In the genomic region with DNA sequence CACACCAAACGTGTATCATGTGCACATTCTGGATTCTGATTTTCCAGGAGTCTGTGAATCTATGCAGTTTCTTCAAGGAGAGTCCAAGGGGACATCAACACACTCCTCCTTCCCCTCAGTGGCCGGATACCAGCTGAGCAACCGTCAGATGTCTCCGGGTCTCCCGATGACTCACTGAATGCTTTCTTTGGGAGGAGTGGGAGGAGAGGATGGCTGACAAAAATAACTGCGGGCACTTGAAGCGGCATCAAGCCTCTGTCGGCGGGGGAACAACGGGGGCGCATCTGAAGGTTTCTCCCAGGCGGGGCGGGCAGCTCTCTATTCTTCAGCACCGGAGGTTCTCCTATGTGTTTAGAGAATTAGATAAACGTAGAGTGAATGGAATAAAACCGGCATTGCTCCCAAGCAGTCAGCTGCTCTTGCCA, we compare ENCODE assay signal across 10 cellular contexts. TPM values are rescaled to one million over a fixed set of nuclear protein-coding genes. Genes with fewer than 3 reads are reported as not detected.
DNase-seq lines count a peak whose midpoint lies in the region; ATAC-seq and TF ChIP-seq lines count a peak whose summit lies in the region.
"Had no signal": no experiment of that assay in that cellular context is flagged by ENCODE, and none has a peak within 500 bp of the region (broad histone marks: within the 10 kb centered on the region; RNA-seq: fewer than 3 reads in every experiment).

No MANE protein-coding gene starts in this region.

- H3K36me3 Mint-ChIP-seq in immature natural killer cell, result no peaks in the 10 kb centered on the region
- H3K36me3 Mint-ChIP-seq: activated naive CD8-positive, alpha-beta T cell treated with anti-CD3 and anti-CD28 coated beads, Interleukin-2, amount 10 ng/mL, durations not matched to agents 7 days and 5 days had no signal

- H3K4me1 Mint-ChIP-seq in immature natural killer cell, result peaks cover 2 to 6% of the 10 kb centered on the region in 2 donors

- H3K9me3 Mint-ChIP-seq in immature natural killer cell, result no peaks in the 10 kb centered on the region
- H3K9me3 Mint-ChIP-seq: activated naive CD8-positive, alpha-beta T cell treated with anti-CD3 and anti-CD28 coated beads, Interleukin-2, amount 10 ng/mL, durations not matched to agents 7 days and 5 days had no signal

- intact Hi-C loops in sciatic nerve (cut with DNase I), result loop anchor here (10.0 kb wide), 1 partner anchor 928 kb away; no protein-coding TSS in a partner anchor

- H3K4me3 ChIP-seq in H7 (ENCODE audit: insufficient read depth, low read depth, low read length), result no peak overlapping the region
- H3K4me3 ChIP-seq in fibroblast of villous mesenchyme (ENCODE audit: low read depth, low read length), result peak overlapping the region; percentile 43

- no peak for TF ChIP-seq CTCF in fibroblast of villous mesenchyme (IDR thresholded peaks at IDR 0.05; ENCODE audit: insufficient read depth, low read depth, low read length)

- H3K36me3 ChIP-seq in H7 (replicated peaks; ENCODE audit: control insufficient read depth, insufficient read depth, low read length), result no peaks in the 10 kb centered on the region

- ATAC-seq in sciatic nerve, result peak; percentile 79

- no peak overlapping the region for H3K4me3 Mint-ChIP-seq in immature natural killer cell
- H3K4me3 Mint-ChIP-seq: activated naive CD8-positive, alpha-beta T cell treated with anti-CD3 and anti-CD28 coated beads, Interleukin-2, amount 10 ng/mL, durations not matched to agents 7 days and 5 days had no signal

- DNase-seq in H7 (peak; percentile 40), RPMI7951 (ENCODE audit: low read depth) (peak; percentile 82), fibroblast of villous mesenchyme (ENCODE audit: low read depth) (peak; percentile 75), sciatic nerve (ENCODE audit: low spot score) (peak; percentile 61), NCI-H1436 (lab: John Stamatoyannopoulos, UW) (no peak), immature natural killer cell (no peak)
- DNase-seq in stimulated activated naive CD4-positive, alpha-beta T cell treated with Interleukin-2 at 50 U/mL for 16 hours (lab: John Stamatoyannopoulos, UW), result no peak
- no peak for DNase-seq in activated CD4-positive, CD25-positive, alpha-beta regulatory T cell treated with anti-CD3 and anti-CD28 coated beads, Interleukin-2, amount 50 U/mL, for 72 hours
- DNase-seq: activated naive CD8-positive, alpha-beta T cell treated with anti-CD3 and anti-CD28 coated beads, Interleukin-2, amount 10 ng/mL, durations not matched to agents 7 days and 5 days; stimulated activated CD4-positive, alpha-beta T cell treated with anti-CD3 and anti-CD28 coated beads, Interleukin-2, amount 100 ng/mL, for 24 hours had no signal

- no peak overlapping the region for H3K27ac Mint-ChIP-seq in immature natural killer cell
- H3K27ac Mint-ChIP-seq: activated naive CD8-positive, alpha-beta T cell treated with anti-CD3 and anti-CD28 coated beads, Interleukin-2, amount 10 ng/mL, durations not matched to agents 7 days and 5 days had no signal

- H3K27me3 ChIP-seq in H7 (ENCODE audit: control insufficient read depth, insufficient read depth, low read length), result no peaks in the 10 kb centered on the region; the same call in none of the 2 replicates

- peaks cover 5 to 14% (median 5%) of the 10 kb centered on the region in 3 donors for H3K27me3 Mint-ChIP-seq in immature natural killer cell (ENCODE audit: low read depth in 3 of 3)

RNA-seq across cellular contexts. Expression of gene LRRC75A, which starts 24.6 kb away (rescaled TPM):
- 3.3 and 5.9 TPM in 2 replicates for total RNA-seq in H7 (2014; rRNA removed; shearing (Covaris generic))
- 2.7 and 3.2 TPM in 2 replicates for total RNA-seq in RPMI7951 (2014; rRNA removed; shearing (Covaris generic))
- total RNA-seq in fibroblast of villous mesenchyme (0.32 and 2.6 TPM in 2 replicates), sciatic nerve (7.0 TPM)
- polyA plus RNA-seq in immature natural killer cell, result 1 to 10 TPM in 2 of 3 donors, under 1 TPM in 1; 0.93 to 2.1 (median 1.3) TPM

RNA-seq across cellular contexts. Expression of gene ZNF287, which starts 52.4 kb away (rescaled TPM):
- 1.4 and 4.7 TPM in 2 replicates for total RNA-seq in H7 (2014; rRNA removed; shearing (Covaris generic))
- total RNA-seq in RPMI7951 (2014; rRNA removed; shearing (Covaris generic)), result 4.7 and 5.2 TPM in 2 replicates
- 3.9 and 5.2 TPM in 2 replicates for total RNA-seq in fibroblast of villous mesenchyme
- total RNA-seq in sciatic nerve, result 8.9 TPM
- polyA plus RNA-seq in immature natural killer cell, result 10 to 100 TPM in 1 of 3 donors, 1 to 10 TPM in 2; 9.3 to 10.8 (median 9.5) TPM

Comparison
In these comparisons a context has a peak if more than half of its experiments do, and no peak if none do; other contexts are left out.
1. DNase-seq: peak in H7 (single experiment), RPMI7951 (single experiment), fibroblast of villous mesenchyme (single experiment) and sciatic nerve (single experiment); none in NCI-H1436 (single experiment), immature natural killer cell (0 of 3), stimulated activated naive CD4-positive, alpha-beta T cell treated with Interleukin-2 at 50 U/mL for 16 hours (single experiment) and activated CD4-positive, CD25-positive, alpha-beta regulatory T cell treated with anti-CD3 and anti-CD28 coated beads, Interleukin-2, amount 50 U/mL, for 72 hours (single experiment).